In genomic region chr2:202023904-202024266, GRCh38 we compare ENCODE assay signal across 33 cellular contexts. TPM values are rescaled to one million over a fixed set of nuclear protein-coding genes. Genes with fewer than 3 reads are reported as not detected.
DNase-seq lines count a peak whose midpoint lies in the region; ATAC-seq, FAIRE-seq and TF ChIP-seq lines count a peak whose summit lies in the region.
"Had no signal": no experiment of that assay in that cellular context is flagged by ENCODE, and none has a peak within 500 bp of the region (broad histone marks: within the 10 kb centered on the region; RNA-seq: fewer than 3 reads in every experiment).

No MANE protein-coding gene starts in this region.

- H3K36me3 ChIP-seq in H1 (ENCODE audit: control insufficient read depth in 2 of 4, insufficient read depth in 4 of 4, low read length in 3 of 4) (no peaks in the 10 kb centered on the region), mesendoderm (ENCODE audit: control insufficient read depth, insufficient read depth, low read length) (no peaks in the 10 kb centered on the region), upper lobe of right lung (no peaks in the 10 kb centered on the region)
- H3K36me3 ChIP-seq: MG63, right atrium auricular region, SJCRH30 had no signal

- H3K27ac Mint-ChIP-seq in activated CD4-positive, alpha-beta memory T cell treated with anti-CD3 and anti-CD28 coated beads, Interleukin-2, amount 10 ng/mL, durations not matched to agents 7 days and 5 days, result no peak overlapping the region
- H3K27ac Mint-ChIP-seq in activated CD4-positive, alpha-beta T cell treated with anti-CD3 and anti-CD28 coated beads, Interleukin-2, amount 10 ng/mL, durations not matched to agents 7 days and 5 days, result no peak overlapping the region
- H3K27ac Mint-ChIP-seq: activated CD4-positive, alpha-beta T cell treated with anti-CD3 and anti-CD28 coated beads, Interleukin-2, amount 10 ng/mL, durations not matched to agents 24 days and 14 days; activated naive CD8-positive, alpha-beta T cell treated with anti-CD3 and anti-CD28 coated beads for 36 hours; natural killer cell treated with Interleukin-12 subunit alpha and Interleukin-12 subunit beta and Interleukin-15 and Interleukin-18, amount 100 ng/mL, for 72 hours; stimulated activated naive B cell treated with anti-CD40 and anti-IgM and Interleukin-4, amounts not matched to agents 10 μg/mL and 1 μg/mL and 100 μg/mL, for 72 hours had no signal

- no peak overlapping the region for H3K23ac ChIP-seq in H1 (ENCODE audit: insufficient read length)
- peak overlapping the region; percentile 74 for H3K23ac ChIP-seq in mesendoderm (ENCODE audit: low read length)

- intact Hi-C loops in upper lobe of right lung (cut with DNase I), result no loop called here

- H3K27me3 Mint-ChIP-seq in activated CD4-positive, alpha-beta memory T cell treated with anti-CD3 and anti-CD28 coated beads, Interleukin-2, amount 10 ng/mL, durations not matched to agents 7 days and 5 days, result peaks cover 12% of the 10 kb centered on the region
- H3K27me3 Mint-ChIP-seq in activated CD4-positive, alpha-beta T cell treated with anti-CD3 and anti-CD28 coated beads, Interleukin-2, amount 10 ng/mL, durations not matched to agents 7 days and 5 days, result peaks cover 15% of the 10 kb centered on the region

- H2BK120ac ChIP-seq in H1 (replicated peaks; ENCODE audit: low read depth, low read length) (peak overlapping the region; percentile 49), mesendoderm (ENCODE audit: low read depth, low read length) (peak overlapping the region; percentile 95)

- H2BK20ac ChIP-seq in H1 (ENCODE audit: low read length), result peak overlapping the region; percentile 68; the same call in 1 of the 2 replicates

- no peak overlapping the region for H3K14ac ChIP-seq in H1 (ENCODE audit: insufficient read length)

- 15% methylated on average over 8 of the region's 8 CpGs; no CpG with 5 or more reads in 1 of the 2 experiments for WGBS in H1 (ENCODE audit: extremely low coverage in 1 of 2, insufficient coverage in 1 of 2, insufficient read length in 1 of 2, insufficient replicate concordance in 2 of 2, low coverage in 1 of 2, low lambda C conversion rate in 2 of 2, missing lambda C conversion rate in 1 of 2), 2 experiments
- no CpG with 5 or more reads among the region's 8 CpGs for WGBS in mesendoderm (ENCODE audit: extremely low coverage, insufficient coverage, low lambda C conversion rate)

- H3K4me1 Mint-ChIP-seq in activated CD4-positive, alpha-beta memory T cell treated with anti-CD3 and anti-CD28 coated beads, Interleukin-2, amount 10 ng/mL, durations not matched to agents 7 days and 5 days, result no peaks in the 10 kb centered on the region
- no peaks in the 10 kb centered on the region for H3K4me1 Mint-ChIP-seq in activated CD4-positive, alpha-beta T cell treated with anti-CD3 and anti-CD28 coated beads, Interleukin-2, amount 10 ng/mL, durations not matched to agents 7 days and 5 days
- H3K4me1 Mint-ChIP-seq: activated CD4-positive, alpha-beta T cell treated with anti-CD3 and anti-CD28 coated beads, Interleukin-2, amount 10 ng/mL, durations not matched to agents 24 days and 14 days; activated naive CD8-positive, alpha-beta T cell treated with anti-CD3 and anti-CD28 coated beads for 36 hours; stimulated activated naive B cell treated with anti-CD40 and anti-IgM and Interleukin-4, amounts not matched to agents 10 μg/mL and 1 μg/mL and 100 μg/mL, for 72 hours had no signal

- H3K9me3 Mint-ChIP-seq in activated CD4-positive, alpha-beta memory T cell treated with anti-CD3 and anti-CD28 coated beads, Interleukin-2, amount 10 ng/mL, durations not matched to agents 7 days and 5 days, result no peaks in the 10 kb centered on the region
- no peaks in the 10 kb centered on the region for H3K9me3 Mint-ChIP-seq in activated CD4-positive, alpha-beta T cell treated with anti-CD3 and anti-CD28 coated beads, Interleukin-2, amount 10 ng/mL, durations not matched to agents 7 days and 5 days
- H3K9me3 Mint-ChIP-seq: activated CD4-positive, alpha-beta T cell treated with anti-CD3 and anti-CD28 coated beads, Interleukin-2, amount 10 ng/mL, durations not matched to agents 24 days and 14 days; activated naive CD8-positive, alpha-beta T cell treated with anti-CD3 and anti-CD28 coated beads for 36 hours; natural killer cell treated with Interleukin-12 subunit alpha and Interleukin-12 subunit beta and Interleukin-15 and Interleukin-18, amount 100 ng/mL, for 72 hours; stimulated activated naive B cell treated with anti-CD40 and anti-IgM and Interleukin-4, amounts not matched to agents 10 μg/mL and 1 μg/mL and 100 μg/mL, for 72 hours had no signal

- peak; percentile 80 for ATAC-seq in upper lobe of right lung
- ATAC-seq in HG03520 (IDR thresholded peaks at IDR 0.05; ENCODE audit: unreplicated experiment), result no peak
- ATAC-seq: mucosa of descending colon; natural killer cell treated with Interleukin-12 subunit alpha and Interleukin-12 subunit beta and Interleukin-15 and Interleukin-18, amount 100 ng/mL, for 72 hours; stimulated activated naive B cell treated with anti-CD40 and anti-IgM and Interleukin-4, amounts not matched to agents 10 μg/mL and 1 μg/mL and 100 μg/mL, for 72 hours had no signal

- H3K4me2 ChIP-seq in H1 (ENCODE audit: insufficient read depth in 1 of 2, low read depth in 2 of 2, low read length in 2 of 2), result peak overlapping the region; percentile 68 to 78
- no peak overlapping the region for H3K4me2 ChIP-seq in mesendoderm (ENCODE audit: low read length)

- TF ChIP-seq RAD21 in H1 (IDR thresholded peaks at IDR 0.05 in 1 of 2, conservative IDR thresholded peaks at IDR 0.05 in 1 of 2; ENCODE audit: low read depth in 2 of 2, low read length in 2 of 2), result 0 out of 4 replicates have a peak, but pooled peaks of 1 of the 2 experiments have one; percentile 0

- no peaks in the 10 kb centered on the region for H3K36me3 Mint-ChIP-seq in activated CD4-positive, alpha-beta memory T cell treated with anti-CD3 and anti-CD28 coated beads, Interleukin-2, amount 10 ng/mL, durations not matched to agents 7 days and 5 days (ENCODE audit: low read depth)
- no peaks in the 10 kb centered on the region for H3K36me3 Mint-ChIP-seq in activated CD4-positive, alpha-beta T cell treated with anti-CD3 and anti-CD28 coated beads, Interleukin-2, amount 10 ng/mL, durations not matched to agents 7 days and 5 days (ENCODE audit: low read depth)
- H3K36me3 Mint-ChIP-seq: activated naive CD8-positive, alpha-beta T cell treated with anti-CD3 and anti-CD28 coated beads for 36 hours; natural killer cell treated with Interleukin-12 subunit alpha and Interleukin-12 subunit beta and Interleukin-15 and Interleukin-18, amount 100 ng/mL, for 72 hours; stimulated activated naive B cell treated with anti-CD40 and anti-IgM and Interleukin-4, amounts not matched to agents 10 μg/mL and 1 μg/mL and 100 μg/mL, for 72 hours had no signal

- H3K9ac ChIP-seq in H1 (replicated peaks in 1 of 4; ENCODE audit: extremely low read depth in 1 of 4, low read depth in 3 of 4, low read length in 3 of 4), result peak overlapping the region; percentile 8 to 48 (median 28); a peak in 5 of 7 replicates
- peak overlapping the region; percentile 51 for H3K9ac ChIP-seq in mesendoderm (ENCODE audit: low read length)
- H3K9ac ChIP-seq: parathyroid adenoma had no signal

- H3K56ac ChIP-seq in H1 (replicated peaks; ENCODE audit: insufficient read length, low read depth, low read length), result no peak overlapping the region
- H3K56ac ChIP-seq in mesendoderm (ENCODE audit: low read length), result peak overlapping the region; percentile 86

- H3K79me1 ChIP-seq in H1 (ENCODE audit: low read depth, low read length) (no peaks in the 10 kb centered on the region), mesendoderm (ENCODE audit: low read length) (no peaks in the 10 kb centered on the region)

- H2BK15ac ChIP-seq in H1 (ENCODE audit: low read length) (0 out of 2 replicates have a peak overlapping the region, but pooled peaks have one; percentile 12), mesendoderm (replicated peaks; ENCODE audit: low read depth) (no peak overlapping the region)

- no peak overlapping the region for H3K4me3 Mint-ChIP-seq in activated CD4-positive, alpha-beta memory T cell treated with anti-CD3 and anti-CD28 coated beads, Interleukin-2, amount 10 ng/mL, durations not matched to agents 7 days and 5 days
- H3K4me3 Mint-ChIP-seq in activated CD4-positive, alpha-beta T cell treated with anti-CD3 and anti-CD28 coated beads, Interleukin-2, amount 10 ng/mL, durations not matched to agents 7 days and 5 days, result no peak overlapping the region
- H3K4me3 Mint-ChIP-seq: activated CD4-positive, alpha-beta T cell treated with anti-CD3 and anti-CD28 coated beads, Interleukin-2, amount 10 ng/mL, durations not matched to agents 24 days and 14 days; activated naive CD8-positive, alpha-beta T cell treated with anti-CD3 and anti-CD28 coated beads for 36 hours; natural killer cell treated with Interleukin-12 subunit alpha and Interleukin-12 subunit beta and Interleukin-15 and Interleukin-18, amount 100 ng/mL, for 72 hours; stimulated activated naive B cell treated with anti-CD40 and anti-IgM and Interleukin-4, amounts not matched to agents 10 μg/mL and 1 μg/mL and 100 μg/mL, for 72 hours had no signal

- no peak for FAIRE-seq in H1 (lab: Jason Lieb, UNC)
- FAIRE-seq: G401.6, kidney, small intestine had no signal

- H3K27me3 ChIP-seq in H1 (replicated peaks in 1 of 4; ENCODE audit: control insufficient read depth in 3 of 4, extremely low read depth in 1 of 4, insufficient read depth in 3 of 4, low read length in 3 of 4) (peaks cover 0 to 3% (median 0%) of the 10 kb centered on the region in 4 experiments; a peak in 3 of 7 replicates), mesendoderm (ENCODE audit: insufficient read depth, low read length, poor library complexity) (no peaks in the 10 kb centered on the region), upper lobe of right lung (no peaks in the 10 kb centered on the region)
- H3K27me3 ChIP-seq: MG63, right atrium auricular region, SJCRH30 had no signal

- TF ChIP-seq POLR2A in H1 (IDR thresholded peaks at IDR 0.05; ENCODE audit: control extremely low read depth in 1 of 2, low read depth in 2 of 2, low read length in 2 of 2), result no peak

- DNase-seq in NCI-H2227 treated with DMSO at 0.1 percent for 48 hours (lab: John Stamatoyannopoulos, UW) (peak; percentile 60), NCI-H2227 (lab: John Stamatoyannopoulos, UW; ENCODE audit: unreplicated experiment) (no peak), H1 (ENCODE audit: low read depth in 1 of 2, low spot score in 2 of 2) (peak in 1 of 2 experiments; percentile 63), mesendoderm (no peak), upper lobe of right lung (peak; percentile 78)
- no peak for DNase-seq in activated CD4-positive, alpha-beta memory T cell treated with anti-CD3 and anti-CD28 coated beads, Interleukin-2, amount 10 ng/mL, durations not matched to agents 7 days and 5 days
- no peak for DNase-seq in activated CD4-positive, alpha-beta T cell treated with anti-CD3 and anti-CD28 coated beads, Interleukin-2, amount 10 ng/mL, durations not matched to agents 7 days and 5 days
- DNase-seq: activated CD4-positive, alpha-beta T cell treated with anti-CD3 and anti-CD28 coated beads, Interleukin-2, amount 10 ng/mL, durations not matched to agents 24 days and 14 days; activated effector memory CD4-positive, alpha-beta T cell treated with Interleukin-2 at 50 U/mL for 16 hours; activated naive CD8-positive, alpha-beta T cell treated with anti-CD3 and anti-CD28 coated beads for 36 hours; activated T-cell treated with anti-CD3 and anti-CD28 coated beads, Interleukin-2, amount 50 U/mL, for 1 hour; anterior cingulate cortex; Calu3; effector CD8-positive, alpha-beta T cell; KG1; kidney; MG63; mucosa of descending colon; NCI-H446 treated with DMSO at 0.1 percent for 48 hours; RPMI8226; small intestine; stimulated activated naive B cell treated with anti-CD40 and anti-IgM and Interleukin-4, amounts not matched to agents 10 μg/mL and 1 μg/mL and 100 μg/mL, for 72 hours; T-helper 9 cell had no signal

- peak overlapping the region; percentile 99 for H2BK12ac ChIP-seq in H1 (ENCODE audit: low read depth, low read length)

- H2AK5ac ChIP-seq in H1 (ENCODE audit: low read depth, low read length) (peak overlapping the region; percentile 76; the same call in 1 of the 2 replicates), mesendoderm (ENCODE audit: low read length) (peak overlapping the region; percentile 89)

- H4K8ac ChIP-seq in H1 (ENCODE audit: extremely low read depth, insufficient read depth, low read length) (peak overlapping the region; percentile 75; the same call in 1 of the 2 replicates), mesendoderm (ENCODE audit: low read depth, low read length) (no peak overlapping the region)

- peak overlapping the region; percentile 93 for H2BK5ac ChIP-seq in H1 (ENCODE audit: low read depth, low read length)
- peak overlapping the region; percentile 74 for H2BK5ac ChIP-seq in mesendoderm (ENCODE audit: low read length)

- H3K4me1 ChIP-seq in H1 (replicated peaks in 1 of 4; ENCODE audit: control insufficient read depth in 3 of 4, insufficient read depth in 4 of 4, low read length in 3 of 4) (peaks cover 13 to 28% (median 25%) of the 10 kb centered on the region in 4 experiments), mesendoderm (ENCODE audit: control insufficient read depth, low read depth, low read length) (peaks cover 8% of the 10 kb centered on the region), upper lobe of right lung (no peaks in the 10 kb centered on the region)
- H3K4me1 ChIP-seq: parathyroid adenoma had no signal

- TF ChIP-seq EP300 in H1 (IDR thresholded peaks at IDR 0.05; ENCODE audit: borderline replicate concordance in 1 of 2, low read depth in 2 of 2, low read length in 2 of 2), result no peak

- H3K18ac ChIP-seq in H1 (ENCODE audit: extremely low read depth, low read length), result peak overlapping the region; percentile 79
- H3K18ac ChIP-seq in mesendoderm (ENCODE audit: low read length), result peak overlapping the region; percentile 93

- H3K9me3 ChIP-seq in H1 (ENCODE audit: insufficient read depth in 2 of 2, low read depth in 1 of 2, low read length in 1 of 2) (no peaks in the 10 kb centered on the region), upper lobe of right lung (no peaks in the 10 kb centered on the region)
- H3K9me3 ChIP-seq: MG63, mucosa of descending colon, right atrium auricular region, SJCRH30 had no signal

- H4K5ac ChIP-seq in H1 (ENCODE audit: insufficient read length, low read depth, low read length), result peak overlapping the region; percentile 92
- H4K5ac ChIP-seq in mesendoderm (ENCODE audit: low read length), result peak overlapping the region; percentile 47

- no peak overlapping the region for H2AFZ ChIP-seq in H1 (ENCODE audit: low read length)
- H2AFZ ChIP-seq: parathyroid adenoma had no signal

- peak overlapping the region; percentile 4 to 42 (median 20); a peak in 4 of 8 replicates for H3K4me3 ChIP-seq in H1 (ENCODE audit: extremely low read depth in 1 of 4, insufficient read depth in 2 of 4, low read depth in 3 of 4, low read length in 4 of 4)
- H3K4me3 ChIP-seq in mesendoderm (ENCODE audit: low read length), result no peak overlapping the region
- H3K4me3 ChIP-seq in upper lobe of right lung, result no peak overlapping the region
- H3K4me3 ChIP-seq: MG63, mucosa of descending colon, right atrium auricular region, SJCRH30 had no signal

- TF ChIP-seq CTCF in H1 (IDR thresholded peaks at IDR 0.05; ENCODE audit: control extremely low read depth in 1 of 3, insufficient read depth in 1 of 3, low read depth in 1 of 3, low read length in 3 of 3) (no peak), upper lobe of right lung (IDR thresholded peaks at IDR 0.05) (no peak)

- CTCF ChIA-PET in H1 (lab: Charles Lee; ENCODE audit: partially characterized antibody), result interaction anchor here (1.0 to 2.6 kb wide), 9 partner anchors 12 to 164 kb away, joined by 3 to 13 read pairs (median 5); no protein-coding TSS in a partner anchor
- CTCF ChIA-PET in activated CD4-positive, alpha-beta memory T cell treated with anti-CD3 and anti-CD28 coated beads, Interleukin-2, amount 10 ng/mL, durations not matched to agents 7 days and 5 days (lab: Charles Lee), result no interaction called here
- CTCF ChIA-PET in activated CD4-positive, alpha-beta T cell treated with anti-CD3 and anti-CD28 coated beads, Interleukin-2, amount 10 ng/mL, durations not matched to agents 7 days and 5 days (lab: Charles Lee), result interaction anchor here (0.6 kb wide), 1 partner anchor 115 kb away, joined by 3 read pairs; no protein-coding TSS in a partner anchor

- peak overlapping the region; percentile 80 for H4K91ac ChIP-seq in H1 (replicated peaks; ENCODE audit: insufficient read length, low read length)

- H3K27ac ChIP-seq in H1 (ENCODE audit: low read depth, low read length) (peak overlapping the region; percentile 66), mesendoderm (ENCODE audit: low read depth, low read length) (peak overlapping the region; percentile 31), upper lobe of right lung (peak overlapping the region; percentile 30)
- H3K27ac ChIP-seq: parathyroid adenoma, right atrium auricular region, SJCRH30, VCaP had no signal

- H3K23me2 ChIP-seq in H1 (ENCODE audit: low read depth, low read length), result no peaks in the 10 kb centered on the region; the same call in 1 of the 2 replicates

- POLR2A ChIA-PET in H1 (lab: Charles Lee; ENCODE audit: partially characterized antibody), result interaction anchor here (0.8 to 3.0 kb wide), 15 partner anchors 8 to 163 kb away, joined by 3 to 18 read pairs (median 4); no protein-coding TSS in a partner anchor
- POLR2A ChIA-PET in activated CD4-positive, alpha-beta memory T cell treated with anti-CD3 and anti-CD28 coated beads, Interleukin-2, amount 10 ng/mL, durations not matched to agents 7 days and 5 days (lab: Charles Lee), result no interaction called here
- POLR2A ChIA-PET in activated CD4-positive, alpha-beta T cell treated with anti-CD3 and anti-CD28 coated beads, Interleukin-2, amount 10 ng/mL, durations not matched to agents 7 days and 5 days (lab: Charles Lee), result no interaction called here

- no peaks in the 10 kb centered on the region for H4K20me1 ChIP-seq in H1 (replicated peaks in 1 of 2; ENCODE audit: control insufficient read depth in 1 of 2, insufficient read depth in 2 of 2, low read length in 2 of 2)

- H3K4ac ChIP-seq in H1 (replicated peaks; ENCODE audit: insufficient read length, low read depth, low read length), result peak overlapping the region; percentile 58
- no peak overlapping the region for H3K4ac ChIP-seq in mesendoderm (ENCODE audit: low read depth, low read length)

- H3K79me2 ChIP-seq in H1 (ENCODE audit: control insufficient read depth in 1 of 2, insufficient read depth in 2 of 2, low read length in 2 of 2) (no peaks in the 10 kb centered on the region), mesendoderm (ENCODE audit: control insufficient read depth, insufficient read depth, low read length) (no peaks in the 10 kb centered on the region)
- H3K79me2 ChIP-seq: parathyroid adenoma had no signal

RNA-seq across cellular contexts. Expression of gene FZD7, which starts 9.8 kb away (rescaled TPM):
- 246 TPM in 2 replicates for total RNA-seq in H1 (2021; fragmentation: NEBNext Ultra II Directional; extraction: Animal tissue kit (Norgen Biotek cat#: 25700))
- polyA plus RNA-seq in H1 (2011; rRNA removed), result 176 and 280 TPM in 2 replicates
- 156 TPM for polyA plus RNA-seq in H1 (2011; cell fraction: cytosol; rRNA removed)
- 238 TPM for polyA plus RNA-seq in H1 (2011; cell fraction: nucleus; rRNA removed)
- 145 to 162 TPM (median 157 TPM) in 4 replicates for polyA plus RNA-seq in H1 (2012, experiment 1 of 2)
- polyA plus RNA-seq in H1 (2012, experiment 2 of 2), result 136 TPM
- 295 TPM for polyA plus RNA-seq in H1 (2013, experiment 1 of 2)
- polyA plus RNA-seq in H1 (2013, experiment 2 of 2), result 302 TPM
- polyA minus RNA-seq in H1 (2011; rRNA and poly(A)+ RNA removed), result 158 and 159 TPM in 2 replicates
- 315 TPM for polyA minus RNA-seq in H1 (2011; cell fraction: cytosol; rRNA and poly(A)+ RNA removed)
- polyA minus RNA-seq in H1 (2011; cell fraction: nucleus; rRNA and poly(A)+ RNA removed), result 207 TPM
- polyA plus RNA-seq in mesendoderm (2013, experiment 1 of 2), result 61.4 TPM
- 60.0 TPM for polyA plus RNA-seq in mesendoderm (2013, experiment 2 of 2)
- total RNA-seq in upper lobe of right lung, result 13.6 TPM
- under 1 TPM; 0.60 to 0.63 TPM for total RNA-seq in activated CD4-positive, alpha-beta memory T cell treated with anti-CD3 and anti-CD28 coated beads, Interleukin-2, amount 10 ng/mL, durations not matched to agents 7 days and 5 days
- total RNA-seq in activated CD4-positive, alpha-beta T cell treated with anti-CD3 and anti-CD28 coated beads, Interleukin-2, amount 10 ng/mL, durations not matched to agents 7 days and 5 days, result under 1 TPM; 0.10 to 0.12 TPM

RNA-seq across cellular contexts. Expression of gene KIAA2012, which starts 49.2 kb away (rescaled TPM):
- not detected in 2 replicates for total RNA-seq in H1 (2021; fragmentation: NEBNext Ultra II Directional; extraction: Animal tissue kit (Norgen Biotek cat#: 25700))
- polyA plus RNA-seq in H1 (2011; rRNA removed), result 0.02 TPM in 1 of 2 replicates, not detected in the other
- not detected for polyA plus RNA-seq in H1 (2011; cell fraction: cytosol; rRNA removed)
- polyA plus RNA-seq in H1 (2011; cell fraction: nucleus; rRNA removed), result not detected
- not detected in 4 replicates for polyA plus RNA-seq in H1 (2012, experiment 1 of 2)
- not detected for polyA plus RNA-seq in H1 (2012, experiment 2 of 2)
- polyA plus RNA-seq in H1 (2013, experiment 1 of 2), result not detected
- polyA plus RNA-seq in H1 (2013, experiment 2 of 2), result not detected
- not detected in 2 replicates for polyA minus RNA-seq in H1 (2011; rRNA and poly(A)+ RNA removed)
- not detected for polyA minus RNA-seq in H1 (2011; cell fraction: cytosol; rRNA and poly(A)+ RNA removed)
- polyA minus RNA-seq in H1 (2011; cell fraction: nucleus; rRNA and poly(A)+ RNA removed), result not detected
- not detected for polyA plus RNA-seq in mesendoderm (2013, experiment 1 of 2)
- polyA plus RNA-seq in mesendoderm (2013, experiment 2 of 2), result not detected
- total RNA-seq in upper lobe of right lung, result not detected
- total RNA-seq in activated CD4-positive, alpha-beta memory T cell treated with anti-CD3 and anti-CD28 coated beads, Interleukin-2, amount 10 ng/mL, durations not matched to agents 7 days and 5 days, result not detected
- total RNA-seq in activated CD4-positive, alpha-beta T cell treated with anti-CD3 and anti-CD28 coated beads, Interleukin-2, amount 10 ng/mL, durations not matched to agents 7 days and 5 days, result not detected
- total RNA-seq: A172; activated CD4-positive, alpha-beta T cell treated with anti-CD3 and anti-CD28 coated beads, Interleukin-2, amount 10 ng/mL, durations not matched to agents 24 days and 14 days; activated naive CD8-positive, alpha-beta T cell treated with anti-CD3 and anti-CD28 coated beads for 36 hours; Calu3; epithelial cell of proximal tubule; kidney; lower leg skin; natural killer cell treated with Interleukin-12 subunit alpha and Interleukin-12 subunit beta and Interleukin-15 and Interleukin-18, amount 100 ng/mL, for 72 hours; right atrium auricular region had no signal

Comparison
In these comparisons a context has a peak if more than half of its experiments do, and no peak if none do; other contexts are left out.
1. DNase-seq: peak in NCI-H2227 treated with DMSO at 0.1 percent for 48 hours (single experiment) and upper lobe of right lung (single experiment); none in NCI-H2227 (single experiment), mesendoderm (single experiment), activated CD4-positive, alpha-beta memory T cell treated with anti-CD3 and anti-CD28 coated beads, Interleukin-2, amount 10 ng/mL, durations not matched to agents 7 days and 5 days (single experiment) and activated CD4-positive, alpha-beta T cell treated with anti-CD3 and anti-CD28 coated beads, Interleukin-2, amount 10 ng/mL, durations not matched to agents 7 days and 5 days (single experiment).
2. H3K4me3 ChIP-seq: peak in H1 (4 of 4); none in mesendoderm (single experiment) and upper lobe of right lung (single experiment).
3. RNA of gene FZD7, which starts 9.8 kb away (total RNA-seq): 246 TPM in H1; 13.6 TPM in upper lobe of right lung (single experiment), 0.60 to 0.63 TPM in activated CD4-positive, alpha-beta memory T cell treated with anti-CD3 and anti-CD28 coated beads, Interleukin-2, amount 10 ng/mL, durations not matched to agents 7 days and 5 days and 0.10 to 0.12 TPM in activated CD4-positive, alpha-beta T cell treated with anti-CD3 and anti-CD28 coated beads, Interleukin-2, amount 10 ng/mL, durations not matched to agents 7 days and 5 days; every median in the first group is over 10 times any median in the second.
4. Peak in every context shown above with its lines, with median percentiles within 50 percentile points of each other: H3K27ac ChIP-seq.